Comparison of ENCODE assay signal across 9 cellular contexts in genomic region chr12:116881867-116882507, GRCh38. TPM values are rescaled to one million over a fixed set of nuclear protein-coding genes. Genes with fewer than 3 reads are reported as not detected.
DNase-seq lines count a peak whose midpoint lies in the region; ATAC-seq and TF ChIP-seq lines count a peak whose summit lies in the region.
"Had no signal": no experiment of that assay in that cellular context is flagged by ENCODE, and none has a peak within 500 bp of the region (broad histone marks: within the 10 kb centered on the region; RNA-seq: fewer than 3 reads in every experiment).

No MANE protein-coding gene starts in this region.

- ATAC-seq in heart left ventricle (no peak), T-helper 17 cell (no peak), GM19455 (IDR thresholded peaks at IDR 0.05; ENCODE audit: unreplicated experiment) (no peak), GM18870 (IDR thresholded peaks at IDR 0.05; ENCODE audit: unreplicated experiment) (no peak)

- H3K27me3 Mint-ChIP-seq in T-helper 17 cell: peaks cover 70% of the 10 kb centered on the region

- H3K9me3 ChIP-seq in heart left ventricle (no peaks in the 10 kb centered on the region), right atrium auricular region (no peaks in the 10 kb centered on the region), T-helper 17 cell (ENCODE audit: control insufficient read depth, low read length, poor library complexity, severe bottlenecking) (no peaks in the 10 kb centered on the region), iPS-18a (ENCODE audit: control insufficient read depth, low read depth, low read length) (no peaks in the 10 kb centered on the region), stomach (no peaks in the 10 kb centered on the region)

- no peak for TF ChIP-seq POLR2A in heart left ventricle (IDR thresholded peaks at IDR 0.05)
- TF ChIP-seq POLR2A in stomach (IDR thresholded peaks at IDR 0.05): no peak

- H3K4me3 ChIP-seq in heart left ventricle (peak overlapping the region in 11 of 12 donors; percentile 9 to 60 (median 39)), right atrium auricular region (peak overlapping the region in 1 of 2 donors; percentile 43), iPS-18a (ENCODE audit: low read length) (peak overlapping the region; percentile 66), stomach (peak overlapping the region; percentile 36 to 57 (median 44))

- no peak for TF ChIP-seq EP300 in stomach (IDR thresholded peaks at IDR 0.05)

- H3K36me3 Mint-ChIP-seq in T-helper 17 cell (ENCODE audit: low read depth): peaks cover 15% of the 10 kb centered on the region

- H3K36me3 ChIP-seq in heart left ventricle (no peaks in the 10 kb centered on the region), right atrium auricular region (no peaks in the 10 kb centered on the region), iPS-18a (ENCODE audit: control insufficient read depth, low read depth, low read length) (no peaks in the 10 kb centered on the region), stomach (no peaks in the 10 kb centered on the region)

- H3K27me3 ChIP-seq in heart left ventricle: peaks cover 9 to 70% (median 33%) of the 10 kb centered on the region in 9 donors
- H3K27me3 ChIP-seq in right atrium auricular region: peaks cover 17 to 31% of the 10 kb centered on the region in 2 donors
- peaks cover 72% of the 10 kb centered on the region for H3K27me3 ChIP-seq in iPS-18a (ENCODE audit: control insufficient read depth, insufficient read depth, low read length)
- peaks cover 33 to 84% (median 68%) of the 10 kb centered on the region in 3 donors for H3K27me3 ChIP-seq in stomach

- no peak for DNase-seq in heart left ventricle
- no peak for DNase-seq in right atrium auricular region (ENCODE audit: low spot score)
- no peak for DNase-seq in T-helper 17 cell
- no peak for DNase-seq in stomach
- DNase-seq in glomerular visceral epithelial cell (ENCODE audit: extremely low spot score): no peak

- peak overlapping the region; percentile 6 for H3K27ac Mint-ChIP-seq in T-helper 17 cell
- H3K27ac Mint-ChIP-seq: CD14-positive monocyte had no signal

- peaks cover 27% of the 10 kb centered on the region for H3K4me1 Mint-ChIP-seq in T-helper 17 cell

- TF ChIP-seq CTCF in heart left ventricle (IDR thresholded peaks at IDR 0.05): no peak
- TF ChIP-seq CTCF in right atrium auricular region (IDR thresholded peaks at IDR 0.05): no peak
- no peak for TF ChIP-seq CTCF in stomach (IDR thresholded peaks at IDR 0.05)

- H3K4me3 Mint-ChIP-seq in T-helper 17 cell: peak overlapping the region; percentile 78

- no peak overlapping the region for H3K27ac ChIP-seq in heart left ventricle
- no peak overlapping the region for H3K27ac ChIP-seq in right atrium auricular region
- no peak overlapping the region for H3K27ac ChIP-seq in iPS-18a (ENCODE audit: low read length)
- H3K27ac ChIP-seq in stomach: no peak overlapping the region

- H3K4me1 ChIP-seq in heart left ventricle (peaks cover 3 to 41% (median 27%) of the 10 kb centered on the region in 12 donors), right atrium auricular region (peaks cover 0 to 41% of the 10 kb centered on the region in 2 donors), iPS-18a (ENCODE audit: control insufficient read depth, low read depth, low read length) (peaks cover 19% of the 10 kb centered on the region), stomach (peaks cover 39 to 46% (median 43%) of the 10 kb centered on the region in 4 donors)

- intact Hi-C loops in heart left ventricle (cut with DNase I) (loop anchor here in 9 of 10 donors (2.0 to 10.0 kb wide), 3 partner anchors 177 to 180 kb away; no protein-coding TSS in a partner anchor), stomach (cut with DNase I; ENCODE audit: low total_unique reads) (no loop called here)

- H3K9ac ChIP-seq in iPS-18a (ENCODE audit: low read length): peak overlapping the region; percentile 43

- WGBS in heart left ventricle, 4 donors: 5 to 11% (median 7%) methylated on average over 26 to 29 of the region's 29 CpGs
- 4 to 8% (median 5%) methylated on average over 25 to 29 of the region's 29 CpGs for WGBS in stomach, 5 donors

RNA-seq across cellular contexts. Expression of gene HRK, which starts 0.7 kb away (rescaled TPM):
- total RNA-seq in heart left ventricle (1 to 10 TPM in 1 of 9 donors, under 1 TPM in 6, not detected in 2; 0.12 to 1.3 (median 0.19) TPM), right atrium auricular region (under 1 TPM in 1 of 2 donors, not detected in 1; 0.08 TPM), T-helper 17 cell (under 1 TPM in 1 of 2 donors, not detected in 1; 0.30 TPM), stomach (under 1 TPM in 1 of 5 donors, not detected in 4; 0.18 TPM)
- polyA plus RNA-seq in heart left ventricle (under 1 TPM; 0.03 to 0.19 TPM), stomach (under 1 TPM in 2 of 3 donors, not detected in 1; 0.06 to 0.25 TPM)
- polyA plus RNA-seq: CD14-positive monocyte had no signal

RNA-seq across cellular contexts. Expression of gene FBXW8, which starts 28.8 kb away (rescaled TPM):
- 1 to 10 TPM; 5.4 to 9.7 (median 7.1) TPM for total RNA-seq in heart left ventricle
- 1 to 10 TPM; 2.4 to 5.2 TPM for polyA plus RNA-seq in heart left ventricle
- total RNA-seq in right atrium auricular region: 1 to 10 TPM; 7.9 to 9.0 TPM
- 1 to 10 TPM; 8.6 to 8.7 TPM for total RNA-seq in T-helper 17 cell
- total RNA-seq in stomach: 10 to 100 TPM in 3 of 5 donors, 1 to 10 TPM in 2; 4.1 to 28.7 (median 19.6) TPM
- polyA plus RNA-seq in stomach: 1 to 10 TPM; 3.2 to 4.1 (median 3.3) TPM
